In genomic region chrX:153642655-153643430, GRCh38 we compare ENCODE assay signal across 1 cellular context.
TF ChIP-seq lines count a peak whose summit lies in the region.

No MANE protein-coding gene starts in this region.

TF ChIP-seq in WTC11, 78 proteins besides CTCF, POLR2A, EP300 and RAD21 (continued from another document):
- no peak for TF ChIP-seq CDX4 (CRISPR knock-in tag; IDR thresholded peaks at IDR 0.05; ENCODE audit: borderline replicate concordance)
- no peak for TF ChIP-seq ZNF219 (CRISPR knock-in tag; IDR thresholded peaks at IDR 0.05; ENCODE audit: borderline replicate concordance)
- TF ChIP-seq ZBTB21 (CRISPR knock-in tag; IDR thresholded peaks at IDR 0.05; ENCODE audit: borderline replicate concordance) = no peak
- TF ChIP-seq, protein P1, sequence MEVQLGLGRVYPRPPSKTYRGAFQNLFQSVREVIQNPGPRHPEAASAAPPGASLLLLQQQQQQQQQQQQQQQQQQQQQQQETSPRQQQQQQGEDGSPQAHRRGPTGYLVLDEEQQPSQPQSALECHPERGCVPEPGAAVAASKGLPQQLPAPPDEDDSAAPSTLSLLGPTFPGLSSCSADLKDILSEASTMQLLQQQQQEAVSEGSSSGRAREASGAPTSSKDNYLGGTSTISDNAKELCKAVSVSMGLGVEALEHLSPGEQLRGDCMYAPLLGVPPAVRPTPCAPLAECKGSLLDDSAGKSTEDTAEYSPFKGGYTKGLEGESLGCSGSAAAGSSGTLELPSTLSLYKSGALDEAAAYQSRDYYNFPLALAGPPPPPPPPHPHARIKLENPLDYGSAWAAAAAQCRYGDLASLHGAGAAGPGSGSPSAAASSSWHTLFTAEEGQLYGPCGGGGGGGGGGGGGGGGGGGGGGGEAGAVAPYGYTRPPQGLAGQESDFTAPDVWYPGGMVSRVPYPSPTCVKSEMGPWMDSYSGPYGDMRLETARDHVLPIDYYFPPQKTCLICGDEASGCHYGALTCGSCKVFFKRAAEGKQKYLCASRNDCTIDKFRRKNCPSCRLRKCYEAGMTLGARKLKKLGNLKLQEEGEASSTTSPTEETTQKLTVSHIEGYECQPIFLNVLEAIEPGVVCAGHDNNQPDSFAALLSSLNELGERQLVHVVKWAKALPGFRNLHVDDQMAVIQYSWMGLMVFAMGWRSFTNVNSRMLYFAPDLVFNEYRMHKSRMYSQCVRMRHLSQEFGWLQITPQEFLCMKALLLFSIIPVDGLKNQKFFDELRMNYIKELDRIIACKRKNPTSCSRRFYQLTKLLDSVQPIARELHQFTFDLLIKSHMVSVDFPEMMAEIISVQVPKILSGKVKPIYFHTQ (CRISPR knock-in tag; IDR thresholded peaks at IDR 0.05) = no peak
- TF ChIP-seq SMAD4 (CRISPR knock-in tag; IDR thresholded peaks at IDR 0.05) = no peak
- no peak for TF ChIP-seq FOXJ3 (CRISPR knock-in tag; IDR thresholded peaks at IDR 0.05; ENCODE audit: borderline replicate concordance)
